Comparison of ENCODE assay signal across 29 cellular contexts in the genomic region with DNA sequence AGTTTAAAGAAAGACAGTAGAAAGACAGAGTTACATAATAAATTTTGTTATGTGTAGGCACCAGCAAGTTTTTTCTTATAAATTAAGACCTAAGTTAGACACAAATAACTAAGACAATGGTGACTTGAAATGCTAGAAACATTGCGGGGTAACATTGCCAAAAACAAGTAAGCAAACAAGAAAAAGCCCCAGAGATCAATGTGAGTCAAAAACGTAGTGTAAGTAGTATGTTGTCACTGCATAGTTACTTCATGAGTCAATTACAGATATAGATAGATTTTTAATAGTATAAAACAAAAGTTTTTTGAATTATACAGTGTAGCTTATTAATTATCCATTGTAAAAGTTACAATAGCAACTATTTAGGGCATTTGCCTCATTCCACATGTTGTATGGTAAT.
"Had no signal": no experiment of that assay in that cellular context is flagged by ENCODE, and none has a peak within 500 bp of the region (broad histone marks: within the 10 kb centered on the region; RNA-seq: fewer than 3 reads in every experiment).

No MANE protein-coding gene starts in this region.

- H3K4me3 ChIP-seq: coronary artery, esophagus squamous epithelium, heart right ventricle, prostate gland, right atrium auricular region, smooth muscle cell, stomach, testis, tibial artery had no signal

- H3K4me1 Mint-ChIP-seq: immature natural killer cell; naive thymus-derived CD8-positive, alpha-beta T cell; nephron progenitor cell had no signal

- H3K27me3 ChIP-seq: esophagus squamous epithelium, heart right ventricle, right atrium auricular region, stomach, testis, tibial artery had no signal

- FAIRE-seq: endothelial cell of umbilical vein, keratinocyte had no signal

- H3K4me3 Mint-ChIP-seq: immature natural killer cell; naive thymus-derived CD8-positive, alpha-beta T cell; nephron progenitor cell; type B pancreatic cell had no signal

- DNase-seq: dermis blood vessel endothelial cell; effector memory CD4-positive, alpha-beta T cell; erythroblast; esophagus squamous epithelium; glutamatergic neuron; heart right ventricle; hypothalamus; immature natural killer cell; naive thymus-derived CD8-positive, alpha-beta T cell; nephron progenitor cell; nucleus accumbens; stimulated activated CD4-positive, alpha-beta T cell treated with anti-CD3 and anti-CD28 coated beads, Interleukin-12 subunit alpha, Interleukin-12 subunit beta, amount 100 ng/mL, for 4 hours; stimulated activated CD4-positive, alpha-beta T cell treated with anti-CD3 and anti-CD28 coated beads, Interleukin-1b, Interleukin-23, amount 100 ng/mL, for 48 hours; stimulated activated CD4-positive, alpha-beta T cell treated with anti-CD3 and anti-CD28 coated beads, Interleukin-4, amount 100 ng/mL, for 1 hour; stimulated activated CD8-positive, alpha-beta memory T cell treated with anti-CD3 and anti-CD28 coated beads, Interleukin-4, amount 100 ng/mL, for 48 hours; stimulated activated naive CD4-positive, alpha-beta T cell treated with Interleukin-2 at 50 U/mL for 16 hours; stomach; substantia nigra; testis; tibial artery had no signal

- H3K4me1 ChIP-seq: esophagus squamous epithelium, heart right ventricle, prostate gland, right atrium auricular region, testis, tibial artery had no signal

- ATAC-seq: heart right ventricle; left lobe of liver; naive thymus-derived CD8-positive, alpha-beta T cell; sciatic nerve had no signal

- H3K9me3 Mint-ChIP-seq: naive thymus-derived CD8-positive, alpha-beta T cell; nephron progenitor cell; type B pancreatic cell had no signal

- H3K27me3 Mint-ChIP-seq: naive thymus-derived CD8-positive, alpha-beta T cell; type B pancreatic cell had no signal

- H3K36me3 ChIP-seq: esophagus squamous epithelium, heart right ventricle, prostate gland, right atrium auricular region, stomach, tibial artery had no signal

- H3K36me3 Mint-ChIP-seq: immature natural killer cell; naive thymus-derived CD8-positive, alpha-beta T cell; type B pancreatic cell had no signal

- H3K27ac ChIP-seq: coronary artery, esophagus squamous epithelium, heart right ventricle, prostate gland, right atrium auricular region, stomach, testis, tibial artery had no signal

- H3K9me3 ChIP-seq: esophagus squamous epithelium, heart right ventricle, prostate gland, right atrium auricular region, stomach, testis, tibial artery had no signal

- H3K27ac Mint-ChIP-seq: immature natural killer cell; naive thymus-derived CD8-positive, alpha-beta T cell; nephron progenitor cell; type B pancreatic cell had no signal

- H3K4me2 ChIP-seq: smooth muscle cell had no signal
